21 cellular contexts compared by ENCODE assay signal in the genomic region with DNA sequence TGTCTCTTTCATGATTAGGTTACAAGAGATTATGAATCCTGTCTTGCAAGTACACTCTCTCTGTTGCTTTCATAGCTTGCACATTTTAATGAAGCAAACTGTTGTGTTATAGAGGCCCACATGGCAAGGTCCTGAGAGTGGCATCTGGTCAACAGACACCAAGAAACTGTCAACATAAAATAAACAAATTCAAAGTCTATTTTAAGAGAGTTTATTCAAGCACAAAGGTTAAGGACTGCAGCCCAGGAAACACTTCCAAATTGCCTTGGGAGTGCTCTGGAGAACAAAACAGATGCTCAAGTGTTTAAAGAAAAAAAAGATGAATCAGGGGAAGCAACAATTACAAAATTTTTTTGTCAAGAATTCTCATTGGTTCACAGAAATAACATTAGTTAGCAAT.
"Had no signal": no experiment of that assay in that cellular context is flagged by ENCODE, and none has a peak within 500 bp of the region (broad histone marks: within the 10 kb centered on the region; RNA-seq: fewer than 3 reads in every experiment).

No MANE protein-coding gene starts in this region.

- H3K4me3 ChIP-seq: colonic mucosa, dorsolateral prefrontal cortex, lung, sigmoid colon, spleen, thoracic aorta, vagina had no signal

- H3K4me1 Mint-ChIP-seq: activated naive CD8-positive, alpha-beta T cell treated with anti-CD3 and anti-CD28 coated beads for 36 hours; neural crest cell had no signal

- DNase-seq: activated naive CD4-positive, alpha-beta T cell treated with Interleukin-2 at 50 U/mL for 16 hours; activated naive CD8-positive, alpha-beta T cell treated with anti-CD3 and anti-CD28 coated beads for 36 hours; activated T-cell treated with anti-CD3 and anti-CD28 coated beads, Interleukin-2, amount 50 U/mL, for 24 hours; amniotic stem cell; colonic mucosa; dorsolateral prefrontal cortex; effector memory CD8-positive, alpha-beta T cell; foreskin keratinocyte; kidney; occipital lobe; sigmoid colon; spleen; stimulated activated CD4-positive, alpha-beta T cell treated with anti-CD3 and anti-CD28 coated beads, Interleukin-4, amount 100 ng/mL, for 1 hour; stimulated activated naive CD4-positive, alpha-beta T cell; T-helper 1 cell; WERI-Rb-1 had no signal

- H3K27ac ChIP-seq: colonic mucosa, dorsolateral prefrontal cortex, foreskin keratinocyte, sigmoid colon, spleen, thoracic aorta, vagina, WERI-Rb-1 had no signal

- H3K4me1 ChIP-seq: colonic mucosa, foreskin keratinocyte had no signal

- H3K27me3 ChIP-seq: colonic mucosa, dorsolateral prefrontal cortex, foreskin keratinocyte, sigmoid colon, spleen, vagina had no signal

- H3K36me3 ChIP-seq: colonic mucosa, sigmoid colon, thoracic aorta, vagina, WERI-Rb-1 had no signal

- H3K9me3 ChIP-seq: colonic mucosa, sigmoid colon, spleen, thoracic aorta, vagina had no signal

- ATAC-seq: effector memory CD8-positive, alpha-beta T cell; foreskin keratinocyte had no signal

- H3K27me3 Mint-ChIP-seq: activated naive CD8-positive, alpha-beta T cell treated with anti-CD3 and anti-CD28 coated beads for 36 hours; activated T-cell treated with anti-CD3 and anti-CD28 coated beads, Interleukin-2, amount 50 U/mL, for 24 hours; effector memory CD8-positive, alpha-beta T cell; type B pancreatic cell had no signal

- H3K9me3 Mint-ChIP-seq: activated T-cell treated with anti-CD3 and anti-CD28 coated beads, Interleukin-2, amount 50 U/mL, for 24 hours; effector memory CD8-positive, alpha-beta T cell; neural crest cell; type B pancreatic cell had no signal

- H3K4me3 Mint-ChIP-seq: activated naive CD8-positive, alpha-beta T cell treated with anti-CD3 and anti-CD28 coated beads for 36 hours; activated T-cell treated with anti-CD3 and anti-CD28 coated beads, Interleukin-2, amount 50 U/mL, for 24 hours; effector memory CD8-positive, alpha-beta T cell; neural crest cell; type B pancreatic cell had no signal

- H3K27ac Mint-ChIP-seq: activated naive CD8-positive, alpha-beta T cell treated with anti-CD3 and anti-CD28 coated beads for 36 hours; activated T-cell treated with anti-CD3 and anti-CD28 coated beads, Interleukin-2, amount 50 U/mL, for 24 hours; type B pancreatic cell had no signal
